26 cellular contexts compared by ENCODE assay signal in genomic region chr12:43737646-43738045, GRCh38. TPM values are rescaled to one million over a fixed set of nuclear protein-coding genes. Genes with fewer than 3 reads are reported as not detected.
A peak's percentile ranks its signal among the peaks of the same experiment; 100 is the strongest.
DNase-seq lines count a peak whose midpoint lies in the region; ATAC-seq and TF ChIP-seq lines count a peak whose summit lies in the region.
"Had no signal": no experiment of that assay in that cellular context is flagged by ENCODE, and none has a peak within 500 bp of the region (broad histone marks: within the 10 kb centered on the region; RNA-seq: fewer than 3 reads in every experiment).

No MANE protein-coding gene starts in this region.

- no peaks in the 10 kb centered on the region; the same call in none of the 2 replicates for H3K27me3 Mint-ChIP-seq in HFFc6 (ENCODE audit: insufficient read depth)
- H3K27me3 Mint-ChIP-seq: natural killer cell treated with Interleukin-12 subunit alpha and Interleukin-12 subunit beta and Interleukin-15 and Interleukin-18, amount 100 ng/mL, for 72 hours; progenitor cell of endocrine pancreas had no signal

- peaks cover 53% of the 10 kb centered on the region for H3K4me1 Mint-ChIP-seq in HFFc6 (ENCODE audit: low read depth)

- TF ChIP-seq CTCF in HFFc6 (IDR thresholded peaks at IDR 0.05) (no peak), foreskin fibroblast (IDR thresholded peaks at IDR 0.05; ENCODE audit: low read depth, low read length) (no peak)

- H3K4me3 ChIP-seq in foreskin fibroblast (ENCODE audit: low read depth in 1 of 2, low read length in 2 of 2), result no peak overlapping the region
- H3K4me3 ChIP-seq: BLaER1 treated with 17β-estradiol and CSF1 and Interleukin-3, amounts not matched to agents 10 nM and 100 nM; esophagus squamous epithelium; K562 had no signal

- H3K9me3 Mint-ChIP-seq in HFFc6, result no peaks in the 10 kb centered on the region
- H3K9me3 Mint-ChIP-seq: natural killer cell treated with Interleukin-12 subunit alpha and Interleukin-12 subunit beta and Interleukin-15 and Interleukin-18, amount 100 ng/mL, for 72 hours had no signal

- peak overlapping the region; percentile 23; the same call in 1 of the 2 replicates for H3K27ac Mint-ChIP-seq in HFFc6
- H3K27ac Mint-ChIP-seq: natural killer cell treated with Interleukin-12 subunit alpha and Interleukin-12 subunit beta and Interleukin-15 and Interleukin-18, amount 100 ng/mL, for 72 hours; progenitor cell of endocrine pancreas had no signal

- H3K4me3 Mint-ChIP-seq in HFFc6, result peak overlapping the region; percentile 29
- H3K4me3 Mint-ChIP-seq: natural killer cell treated with Interleukin-12 subunit alpha and Interleukin-12 subunit beta and Interleukin-15 and Interleukin-18, amount 100 ng/mL, for 72 hours had no signal

- ATAC-seq in HG03469 (IDR thresholded peaks at IDR 0.05; ENCODE audit: unreplicated experiment), result no peak
- ATAC-seq: K562; left cardiac atrium; natural killer cell treated with Interleukin-12 subunit alpha and Interleukin-12 subunit beta and Interleukin-15 and Interleukin-18, amount 100 ng/mL, for 72 hours; Right ventricle myocardium inferior had no signal

- peak; percentile 6 for DNase-seq in A172 (ENCODE audit: low spot score)
- DNase-seq in HFFc6, result peak; percentile 20
- peak; percentile 23 for DNase-seq in astrocyte of the hippocampus (ENCODE audit: low read depth, low spot score)
- DNase-seq in foreskin fibroblast, result peak; percentile 72 to 85
- DNase-seq in activated gamma-delta T cell (lab: John Stamatoyannopoulos, UW), result no peak
- no peak for DNase-seq in Kasumi-1 (lab: John Stamatoyannopoulos, UW)
- no peak for DNase-seq in stimulated activated naive CD4-positive, alpha-beta T cell (lab: John Stamatoyannopoulos, UW)
- DNase-seq: activated CD4-positive, alpha-beta T cell treated with anti-CD3 and anti-CD28 coated beads for 48 hours; activated effector memory CD4-positive, alpha-beta T cell treated with Interleukin-2 at 50 U/mL for 16 hours; amniotic stem cell; Calu3; cerebellar nuclear complex; effector CD8-positive, alpha-beta T cell; esophagus squamous epithelium; left cardiac atrium; NCI-H1092; NCI-H2081; NCI-H510A treated with DMSO at 0.1 percent for 48 hours; small intestine; stimulated activated CD4-positive, alpha-beta T cell treated with anti-CD3 and anti-CD28 coated beads, Interleukin-4, amount 100 ng/mL, for 1 hour had no signal

- peaks cover 46% of the 10 kb centered on the region for H3K36me3 Mint-ChIP-seq in HFFc6 (ENCODE audit: low read depth)

RNA-seq across cellular contexts. Expression of gene PUS7L, which starts 20.9 kb away (rescaled TPM):
- total RNA-seq in A172 (2014; rRNA removed; shearing (Covaris generic)), result 17.2 and 24.7 TPM in 2 replicates
- 10 to 100 TPM; 14.3 to 22.6 (median 17.2) TPM for total RNA-seq in HFFc6 (2021; fragmentation: NEBNext Ultra II Directional; extraction: Animal tissue kit (Norgen Biotek cat#: 25700))

RNA-seq across cellular contexts. Expression of gene IRAK4, which starts 21.1 kb away (rescaled TPM):
- total RNA-seq in A172 (2014; rRNA removed; shearing (Covaris generic)), result 13.9 and 16.8 TPM in 2 replicates
- total RNA-seq in HFFc6 (2021; fragmentation: NEBNext Ultra II Directional; extraction: Animal tissue kit (Norgen Biotek cat#: 25700)), result 10 to 100 TPM; 11.5 to 13.1 (median 12.0) TPM

Comparison
In these comparisons a context has a peak if more than half of its experiments do, and no peak if none do; other contexts are left out.
1. DNase-seq: peak in A172 (single experiment), HFFc6 (single experiment), astrocyte of the hippocampus (single experiment) and foreskin fibroblast (2 of 2); none in activated gamma-delta T cell (single experiment), Kasumi-1 (0 of 2) and stimulated activated naive CD4-positive, alpha-beta T cell (0 of 6).